In the genomic region with DNA sequence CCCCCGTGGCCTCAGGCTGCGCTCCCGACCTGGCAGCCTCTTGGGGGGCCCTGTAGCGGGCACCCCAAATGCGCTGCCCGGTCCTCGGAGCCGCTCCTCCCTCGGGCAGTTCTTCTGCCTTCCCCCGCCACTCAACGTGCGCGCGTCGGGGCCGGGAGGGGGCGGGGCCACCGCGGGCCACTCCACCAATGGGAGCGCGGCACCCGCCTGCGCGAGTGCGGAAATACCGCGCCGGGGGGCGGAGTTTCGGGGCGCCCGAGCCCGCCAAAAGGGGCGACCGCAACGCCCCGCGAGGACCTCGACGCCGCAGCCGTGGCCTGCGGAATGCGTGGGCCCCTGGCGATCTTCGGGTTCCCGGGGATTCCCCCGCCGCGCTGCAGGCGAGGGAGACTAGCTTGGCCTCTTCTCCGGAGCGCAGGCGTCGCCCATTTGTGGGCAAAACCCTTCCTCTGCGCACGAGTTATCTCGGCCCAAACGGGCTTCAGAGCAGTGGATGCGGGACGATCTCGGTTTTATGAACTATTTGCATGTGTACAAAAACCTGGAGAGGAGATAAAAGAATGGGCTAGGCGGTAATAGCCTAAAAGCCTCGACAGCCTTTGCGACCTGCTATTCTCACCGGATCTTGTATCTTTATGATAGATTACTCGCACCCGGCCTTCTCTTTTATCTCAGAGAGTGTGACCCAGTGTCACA, we compare ENCODE assay signal across 8 cellular contexts. TPM values are rescaled to one million over a fixed set of nuclear protein-coding genes. Genes with fewer than 3 reads are reported as not detected.
DNase-seq lines count a peak whose midpoint lies in the region; ATAC-seq and TF ChIP-seq lines count a peak whose summit lies in the region.

A gene with protein sequence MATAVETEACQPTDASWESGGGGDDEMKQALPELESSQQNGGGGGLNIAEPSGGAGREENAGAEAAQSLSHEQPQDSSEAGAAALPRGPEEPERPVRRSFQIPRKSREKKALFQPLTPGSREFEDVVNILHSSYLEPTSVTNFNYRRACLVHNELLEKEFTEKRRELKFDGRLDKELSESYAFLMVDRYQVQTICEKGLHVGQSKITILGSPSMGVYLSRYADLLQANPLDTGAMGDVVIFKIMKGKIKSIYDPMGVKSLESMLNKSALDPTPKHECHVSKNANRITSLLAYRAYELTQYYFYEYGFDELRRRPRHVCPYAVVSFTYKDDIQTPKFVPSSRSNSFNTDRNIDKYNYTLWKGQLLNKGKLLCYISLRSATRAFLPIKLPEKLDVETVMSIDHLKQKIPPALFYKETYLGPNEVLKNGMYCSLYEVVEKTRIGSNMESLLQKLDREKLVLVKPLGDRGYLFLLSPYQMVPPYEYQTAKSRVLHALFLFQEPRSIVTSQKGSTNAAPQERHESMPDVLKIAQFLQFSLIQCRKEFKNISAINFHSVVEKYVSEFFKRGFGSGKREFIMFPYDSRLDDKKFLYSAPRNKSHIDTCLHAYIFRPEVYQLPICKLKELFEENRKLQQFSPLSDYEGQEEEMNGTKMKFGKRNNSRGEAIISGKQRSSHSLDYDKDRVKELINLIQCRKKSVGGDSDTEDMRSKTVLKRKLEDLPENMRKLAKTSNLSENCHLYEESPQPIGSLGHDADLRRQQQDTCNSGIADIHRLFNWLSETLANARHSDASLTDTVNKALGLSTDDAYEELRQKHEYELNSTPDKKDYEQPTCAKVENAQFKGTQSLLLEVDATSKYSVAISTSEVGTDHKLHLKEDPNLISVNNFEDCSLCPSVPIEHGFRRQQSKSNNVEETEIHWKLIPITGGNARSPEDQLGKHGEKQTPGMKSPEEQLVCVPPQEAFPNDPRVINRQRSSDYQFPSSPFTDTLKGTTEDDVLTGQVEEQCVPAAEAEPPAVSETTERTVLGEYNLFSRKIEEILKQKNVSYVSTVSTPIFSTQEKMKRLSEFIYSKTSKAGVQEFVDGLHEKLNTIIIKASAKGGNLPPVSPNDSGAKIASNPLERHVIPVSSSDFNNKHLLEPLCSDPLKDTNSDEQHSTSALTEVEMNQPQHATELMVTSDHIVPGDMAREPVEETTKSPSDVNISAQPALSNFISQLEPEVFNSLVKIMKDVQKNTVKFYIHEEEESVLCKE (N-terminal part only) (minus strand): TSS at position 144 of the 696 bp plus-strand sequence. CDS start 259 bp downstream, outside the sequence.

- peak; percentile 70 for ATAC-seq in GM21526 (IDR thresholded peaks at IDR 0.05; ENCODE audit: low FRiP score, unreplicated experiment)

- peaks cover 2% of the 10 kb centered on the region for H3K36me3 Mint-ChIP-seq in IgD-negative memory B cell

- H3K4me1 ChIP-seq in DOHH2 (ENCODE audit: control insufficient read depth, low read length), result peaks cover 38% of the 10 kb centered on the region

- H3K4me2 ChIP-seq in DOHH2 (ENCODE audit: low read length), result peak within 1 kb of the TSS; percentile 73

- H3K9me3 ChIP-seq in DOHH2 (ENCODE audit: control insufficient read depth, insufficient read depth, low read length) (peaks cover 7% of the 10 kb centered on the region), SK-N-MC (ENCODE audit: low read depth, low read length) (peaks cover 4% of the 10 kb centered on the region; the same call in 1 of the 2 replicates)

- peaks cover 24 to 40% (median 33%) of the 10 kb centered on the region in 3 donors for H3K4me1 Mint-ChIP-seq in IgD-negative memory B cell

- H4K20me1 ChIP-seq in DOHH2 (ENCODE audit: control insufficient read depth, insufficient read depth, low read depth, low read length), result 0 out of 2 replicates have a peak, but pooled peaks cover 6% of the 10 kb centered on the region

- H3K36me3 ChIP-seq in DOHH2 (ENCODE audit: control insufficient read depth, low read length), result peaks cover 52% of the 10 kb centered on the region
- H3K36me3 ChIP-seq in SK-N-MC (ENCODE audit: insufficient read depth, low read length), result peaks cover 23% of the 10 kb centered on the region

- H3K27me3 Mint-ChIP-seq in IgD-negative memory B cell, result no peaks in the 10 kb centered on the region

- DNase-seq in SK-N-MC (ENCODE audit: low read depth, low spot score) (no peak), germinal center (ENCODE audit: low spot score) (peak; percentile 95), occipital lobe (lab: John Stamatoyannopoulos, UW) (peak; percentile 72), superior temporal gyrus (ENCODE audit: extremely low spot score) (peak; percentile 75)
- DNase-seq in activated naive CD4-positive, alpha-beta T cell treated with anti-CD3 and anti-CD28 coated beads, Interleukin-2, amount 50 U/mL, for 16 hours, result peak; percentile 89

- H3K9ac ChIP-seq in SK-N-MC (ENCODE audit: insufficient read length), result peak within 1 kb of the TSS; percentile 87

- peaks cover 47% of the 10 kb centered on the region for H3K79me2 ChIP-seq in DOHH2 (ENCODE audit: control insufficient read depth, low read length)

- H3K4me3 ChIP-seq in DOHH2 (ENCODE audit: low read length), result peak within 1 kb of the TSS; percentile 85
- H3K4me3 ChIP-seq in SK-N-MC, result peak within 1 kb of the TSS; percentile 84

- H3K4me3 Mint-ChIP-seq in IgD-negative memory B cell, result peak within 1 kb of the TSS; percentile 92 to 99 (median 98)

- 0 out of 2 replicates have a peak, but pooled peaks cover 2% of the 10 kb centered on the region for H3F3A ChIP-seq in DOHH2 (ENCODE audit: control insufficient read depth, insufficient read depth)

- H3K9me3 Mint-ChIP-seq in IgD-negative memory B cell, result no peaks in the 10 kb centered on the region

- no peaks in the 10 kb centered on the region for H3K27me3 ChIP-seq in DOHH2 (ENCODE audit: control insufficient read depth, low read length)

- H3K27ac ChIP-seq in DOHH2 (ENCODE audit: low read depth, low read length) (peak within 1 kb of the TSS; percentile 81), SK-N-MC (peak within 1 kb of the TSS; percentile 93)

- no peaks in the 10 kb centered on the region for H3K9me2 ChIP-seq in DOHH2 (replicated peaks; ENCODE audit: control insufficient read depth, low read length)

- TF ChIP-seq CTCF in DOHH2 (IDR thresholded peaks at IDR 0.05; ENCODE audit: low read depth, low read length, poor library complexity, severe bottlenecking), result no peak

- peak within 1 kb of the TSS; percentile 95 to 99 (median 98) for H3K27ac Mint-ChIP-seq in IgD-negative memory B cell

RNA-seq across cellular contexts. Expression of the gene that starts here (rescaled TPM):
- polyA plus RNA-seq in IgD-negative memory B cell, result 32.3 TPM
- total RNA-seq in occipital lobe, result 213 TPM
